ENCODE assay signal across 13 cellular contexts in the genomic region with DNA sequence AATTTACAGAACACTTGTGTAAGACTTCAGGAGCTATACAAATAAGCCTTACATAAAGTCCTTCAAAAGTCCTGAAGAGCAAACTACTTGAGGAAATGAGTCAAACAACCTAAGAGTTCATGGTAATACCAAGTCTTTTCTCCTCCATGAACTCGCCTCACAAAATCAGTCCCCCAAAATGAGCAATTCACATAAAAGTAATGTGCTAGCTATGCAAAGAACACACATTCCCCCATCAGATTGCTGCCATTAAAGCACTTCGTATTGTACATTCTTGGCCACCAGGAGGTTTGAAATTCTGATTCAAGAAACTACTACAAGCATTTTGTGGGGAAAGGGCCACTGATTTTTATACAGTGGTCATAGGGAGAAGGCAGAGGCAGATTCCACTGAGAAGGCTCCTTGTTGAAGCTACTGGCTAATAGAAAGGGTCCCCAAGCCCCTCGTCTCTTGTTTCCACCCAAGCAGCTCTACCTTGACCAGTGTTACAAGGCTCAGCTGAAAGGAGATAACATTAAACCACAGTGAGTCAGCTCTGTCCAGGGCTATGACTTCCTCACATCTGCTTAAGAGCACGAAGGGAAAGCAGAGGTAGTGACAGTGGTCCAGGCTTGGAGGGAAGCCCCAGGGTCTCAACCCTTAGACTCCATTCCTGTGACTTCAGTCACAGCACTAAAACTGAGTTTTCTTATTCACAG.
A peak's percentile ranks its signal among the peaks of the same experiment; 100 is the strongest.
DNase-seq lines count a peak whose midpoint lies in the region; ATAC-seq and TF ChIP-seq lines count a peak whose summit lies in the region.
"Had no signal": no experiment of that assay in that cellular context is flagged by ENCODE, and none has a peak within 500 bp of the region (broad histone marks: within the 10 kb centered on the region; RNA-seq: fewer than 3 reads in every experiment).

No MANE protein-coding gene starts in this region.

- no peak for TF ChIP-seq CTCF in activated CD8-positive, alpha-beta T cell treated with anti-CD3 and anti-CD28 coated beads for 36 hours (IDR thresholded peaks at IDR 0.05)
- TF ChIP-seq CTCF in PC-3 (conservative IDR thresholded peaks at IDR 0.05; ENCODE audit: low read depth, low read length) (peak; percentile 36; the same call in 1 of the 2 replicates), endothelial cell (IDR thresholded peaks at IDR 0.05; ENCODE audit: unreplicated experiment) (no peak), upper lobe of left lung (IDR thresholded peaks at IDR 0.05) (peak in 1 of 6 experiments; percentile 9), BE2C (IDR thresholded peaks at IDR 0.05; ENCODE audit: low read depth, low read length) (no peak)

- no peaks in the 10 kb centered on the region for H3K36me3 Mint-ChIP-seq in activated CD8-positive, alpha-beta T cell treated with anti-CD3 and anti-CD28 coated beads for 36 hours (ENCODE audit: low read depth)
- H3K36me3 Mint-ChIP-seq in activated CD8-positive, alpha-beta T cell treated with anti-CD3 and anti-CD28 coated beads, Interleukin-2, amount 10 ng/mL, durations not matched to agents 7 days and 5 days (ENCODE audit: low read depth) = no peaks in the 10 kb centered on the region
- H3K36me3 Mint-ChIP-seq in endothelial cell (ENCODE audit: low read depth, unreplicated experiment) = no peaks in the 10 kb centered on the region

- DNase-seq in activated CD8-positive, alpha-beta T cell treated with anti-CD3 and anti-CD28 coated beads for 36 hours = no peak
- DNase-seq in activated CD8-positive, alpha-beta T cell treated with anti-CD3 and anti-CD28 coated beads, Interleukin-2, amount 10 ng/mL, durations not matched to agents 7 days and 5 days = no peak
- DNase-seq in PC-3 (peak; percentile 54), endothelial cell (ENCODE audit: low spot score) (no peak), upper lobe of left lung (no peak), BE2C (no peak)
- no peak for DNase-seq in stimulated activated CD4-positive, alpha-beta T cell treated with anti-CD3 and anti-CD28 coated beads, Interleukin-2, amount 100 ng/mL, for 48 hours
- DNase-seq: activated CD4-positive, alpha-beta T cell treated with anti-CD3 and anti-CD28 coated beads for 4 hours; activated naive CD8-positive, alpha-beta T cell treated with anti-CD3 and anti-CD28 coated beads, Interleukin-2, amount 50 U/mL, for 24 hours had no signal

- CTCF ChIA-PET in activated CD8-positive, alpha-beta T cell treated with anti-CD3 and anti-CD28 coated beads for 36 hours (lab: Charles Lee) = interaction anchor here (0.7 to 1.5 kb wide), 3 partner anchors 8 to 13 kb away, joined by 3 read pairs; no protein-coding TSS in a partner anchor
- CTCF ChIA-PET in activated CD8-positive, alpha-beta T cell treated with anti-CD3 and anti-CD28 coated beads, Interleukin-2, amount 10 ng/mL, durations not matched to agents 7 days and 5 days (lab: Charles Lee) = interaction anchor here (1.4 kb wide), 1 partner anchor 103 kb away, joined by 3 read pairs; no protein-coding TSS in a partner anchor
- CTCF ChIA-PET in PC-3 (lab: Charles Lee) = no interaction called here

- 47 to 56% methylated on average over 4 of the region's 4 CpGs for WGBS in upper lobe of left lung, 2 donors

- peak in 1 of 4 donors; percentile 50 for TF ChIP-seq EP300 in upper lobe of left lung (IDR thresholded peaks at IDR 0.05)

- no peak overlapping the region for H3K27ac ChIP-seq in PC-3 (ENCODE audit: low read length)
- H3K27ac ChIP-seq in upper lobe of left lung = peak overlapping the region; percentile 12 to 65 (median 50)
- H3K27ac ChIP-seq: esophagus muscularis mucosa had no signal

- no peak overlapping the region for H3K4me3 Mint-ChIP-seq in activated CD8-positive, alpha-beta T cell treated with anti-CD3 and anti-CD28 coated beads for 36 hours
- no peak overlapping the region for H3K4me3 Mint-ChIP-seq in activated CD8-positive, alpha-beta T cell treated with anti-CD3 and anti-CD28 coated beads, Interleukin-2, amount 10 ng/mL, durations not matched to agents 7 days and 5 days
- no peak overlapping the region for H3K4me3 Mint-ChIP-seq in endothelial cell (ENCODE audit: unreplicated experiment)
- H3K4me3 Mint-ChIP-seq: activated naive CD8-positive, alpha-beta T cell treated with anti-CD3 and anti-CD28 coated beads, Interleukin-2, amount 50 U/mL, for 24 hours had no signal

- no peak overlapping the region for H3K4me2 ChIP-seq in PC-3 (ENCODE audit: low read length)

- H3K4me1 ChIP-seq in PC-3 (ENCODE audit: insufficient read depth, low read length) = peaks cover 34% of the 10 kb centered on the region
- peaks cover 5 to 28% (median 13%) of the 10 kb centered on the region in 4 donors for H3K4me1 ChIP-seq in upper lobe of left lung
- no peaks in the 10 kb centered on the region for H3K4me1 ChIP-seq in BE2C
- H3K4me1 ChIP-seq: esophagus muscularis mucosa had no signal

- H3K9me3 Mint-ChIP-seq in activated CD8-positive, alpha-beta T cell treated with anti-CD3 and anti-CD28 coated beads for 36 hours = peaks cover 3% of the 10 kb centered on the region
- no peaks in the 10 kb centered on the region for H3K9me3 Mint-ChIP-seq in activated CD8-positive, alpha-beta T cell treated with anti-CD3 and anti-CD28 coated beads, Interleukin-2, amount 10 ng/mL, durations not matched to agents 7 days and 5 days (ENCODE audit: insufficient read depth)
- no peaks in the 10 kb centered on the region for H3K9me3 Mint-ChIP-seq in endothelial cell (ENCODE audit: unreplicated experiment)
- H3K9me3 Mint-ChIP-seq: activated naive CD8-positive, alpha-beta T cell treated with anti-CD3 and anti-CD28 coated beads, Interleukin-2, amount 50 U/mL, for 24 hours had no signal

- no peak overlapping the region for H3K9ac ChIP-seq in PC-3 (ENCODE audit: low read length)
- H3K9ac ChIP-seq: BLaER1 treated with 17β-estradiol and CSF1 and Interleukin-3, amounts not matched to agents 10 nM and 100 nM had no signal

- intact Hi-C loops in activated CD8-positive, alpha-beta T cell treated with anti-CD3 and anti-CD28 coated beads for 36 hours (cut with micrococcal nuclease) = no loop called here
- intact Hi-C loops in PC-3 (cut with micrococcal nuclease) = no loop called here

- no peaks in the 10 kb centered on the region for H3K27me3 ChIP-seq in PC-3 (ENCODE audit: low read length)
- H3K27me3 ChIP-seq in upper lobe of left lung = no peaks in the 10 kb centered on the region
- H3K27me3 ChIP-seq in BE2C = no peaks in the 10 kb centered on the region
- H3K27me3 ChIP-seq: BLaER1 treated with 17β-estradiol and CSF1 and Interleukin-3, amounts not matched to agents 10 nM and 100 nM; esophagus muscularis mucosa had no signal

- no peaks in the 10 kb centered on the region for H4K20me1 ChIP-seq in PC-3 (ENCODE audit: low read length)
- H4K20me1 ChIP-seq: BLaER1 treated with 17β-estradiol and CSF1 and Interleukin-3, amounts not matched to agents 10 nM and 100 nM had no signal

- peak overlapping the region; percentile 5 for H3K27ac Mint-ChIP-seq in activated CD8-positive, alpha-beta T cell treated with anti-CD3 and anti-CD28 coated beads for 36 hours
- H3K27ac Mint-ChIP-seq in activated CD8-positive, alpha-beta T cell treated with anti-CD3 and anti-CD28 coated beads, Interleukin-2, amount 10 ng/mL, durations not matched to agents 7 days and 5 days = no peak overlapping the region
- H3K27ac Mint-ChIP-seq in endothelial cell (ENCODE audit: unreplicated experiment) = peak overlapping the region; percentile 14
- H3K27ac Mint-ChIP-seq: activated naive CD8-positive, alpha-beta T cell treated with anti-CD3 and anti-CD28 coated beads, Interleukin-2, amount 50 U/mL, for 24 hours had no signal

- H3K36me3 ChIP-seq in PC-3 (ENCODE audit: low read depth, low read length) (0 out of 2 replicates have a peak, but pooled peaks cover 2% of the 10 kb centered on the region), upper lobe of left lung (no peaks in the 10 kb centered on the region), BE2C (no peaks in the 10 kb centered on the region)
- H3K36me3 ChIP-seq: BLaER1 treated with 17β-estradiol and CSF1 and Interleukin-3, amounts not matched to agents 10 nM and 100 nM; esophagus muscularis mucosa had no signal

- BruUV-seq in PC-3 (replicated peaks; lab: Mats Ljungman, UMichigan) = no TSS peak

- no peak for TF ChIP-seq POLR2A in upper lobe of left lung (IDR thresholded peaks at IDR 0.05)

- ATAC-seq in activated CD8-positive, alpha-beta T cell treated with anti-CD3 and anti-CD28 coated beads for 36 hours = peak; percentile 39
- ATAC-seq in activated CD8-positive, alpha-beta T cell treated with anti-CD3 and anti-CD28 coated beads, Interleukin-2, amount 10 ng/mL, durations not matched to agents 7 days and 5 days = no peak
- ATAC-seq in PC-3 = peak; percentile 53
- peak; percentile 36 to 74 for ATAC-seq in upper lobe of left lung (ENCODE audit: low FRiP score in 2 of 2)
- no peak for ATAC-seq in HG03571 (IDR thresholded peaks at IDR 0.05; ENCODE audit: unreplicated experiment)
- ATAC-seq: activated naive CD8-positive, alpha-beta T cell treated with anti-CD3 and anti-CD28 coated beads, Interleukin-2, amount 50 U/mL, for 24 hours; left lobe of liver had no signal

- H3K4me1 Mint-ChIP-seq in activated CD8-positive, alpha-beta T cell treated with anti-CD3 and anti-CD28 coated beads for 36 hours (ENCODE audit: low read depth) = peaks cover 4% of the 10 kb centered on the region
- peaks cover 6% of the 10 kb centered on the region for H3K4me1 Mint-ChIP-seq in activated CD8-positive, alpha-beta T cell treated with anti-CD3 and anti-CD28 coated beads, Interleukin-2, amount 10 ng/mL, durations not matched to agents 7 days and 5 days (ENCODE audit: low read depth)
- peaks cover 30% of the 10 kb centered on the region for H3K4me1 Mint-ChIP-seq in endothelial cell (ENCODE audit: unreplicated experiment)
- H3K4me1 Mint-ChIP-seq: activated naive CD8-positive, alpha-beta T cell treated with anti-CD3 and anti-CD28 coated beads, Interleukin-2, amount 50 U/mL, for 24 hours had no signal

- H3F3A ChIP-seq in PC-3 (ENCODE audit: low read length, unreplicated experiment) = no peaks in the 10 kb centered on the region

- H3K4me3 ChIP-seq in PC-3 (ENCODE audit: low read length) = no peak overlapping the region
- H3K4me3 ChIP-seq in upper lobe of left lung = no peak overlapping the region
- no peak overlapping the region for H3K4me3 ChIP-seq in BE2C (ENCODE audit: low read depth, low read length)
- H3K4me3 ChIP-seq: BLaER1 treated with 17β-estradiol and CSF1 and Interleukin-3, amounts not matched to agents 10 nM and 100 nM; esophagus muscularis mucosa had no signal

- H3K9me3 ChIP-seq in PC-3 (ENCODE audit: low read length) (no peaks in the 10 kb centered on the region), upper lobe of left lung (no peaks in the 10 kb centered on the region), BE2C (no peaks in the 10 kb centered on the region)

- peaks cover 3% of the 10 kb centered on the region for H3K27me3 Mint-ChIP-seq in activated CD8-positive, alpha-beta T cell treated with anti-CD3 and anti-CD28 coated beads for 36 hours
- peaks cover 5% of the 10 kb centered on the region for H3K27me3 Mint-ChIP-seq in activated CD8-positive, alpha-beta T cell treated with anti-CD3 and anti-CD28 coated beads, Interleukin-2, amount 10 ng/mL, durations not matched to agents 7 days and 5 days (ENCODE audit: low read depth)
- H3K27me3 Mint-ChIP-seq in endothelial cell (ENCODE audit: unreplicated experiment) = no peaks in the 10 kb centered on the region
- H3K27me3 Mint-ChIP-seq: activated naive CD8-positive, alpha-beta T cell treated with anti-CD3 and anti-CD28 coated beads, Interleukin-2, amount 50 U/mL, for 24 hours had no signal

- no peak overlapping the region for H2AFZ ChIP-seq in PC-3 (ENCODE audit: low read length)

- no peaks in the 10 kb centered on the region for H3K79me2 ChIP-seq in PC-3 (ENCODE audit: low read length)

- H3K9me2 ChIP-seq in PC-3 (replicated peaks; ENCODE audit: low read length) = no peaks in the 10 kb centered on the region

- POLR2A ChIA-PET in activated CD8-positive, alpha-beta T cell treated with anti-CD3 and anti-CD28 coated beads for 36 hours (lab: Charles Lee) = no interaction called here
- POLR2A ChIA-PET in activated CD8-positive, alpha-beta T cell treated with anti-CD3 and anti-CD28 coated beads, Interleukin-2, amount 10 ng/mL, durations not matched to agents 7 days and 5 days (lab: Charles Lee) = no interaction called here
- POLR2A ChIA-PET in PC-3 (lab: Charles Lee; ENCODE audit: unreplicated experiment) = no interaction called here

Comparison
In these comparisons a context has a peak if more than half of its experiments do, and no peak if none do; other contexts are left out.
1. ATAC-seq: peak in activated CD8-positive, alpha-beta T cell treated with anti-CD3 and anti-CD28 coated beads for 36 hours (single experiment), PC-3 (single experiment) and upper lobe of left lung (2 of 2); none in activated CD8-positive, alpha-beta T cell treated with anti-CD3 and anti-CD28 coated beads, Interleukin-2, amount 10 ng/mL, durations not matched to agents 7 days and 5 days (single experiment) and HG03571 (single experiment).